10 cellular contexts compared by ENCODE assay signal in genomic region chr19:42313840-42314755, GRCh38. TPM values are rescaled to one million over a fixed set of nuclear protein-coding genes. Genes with fewer than 3 reads are reported as not detected.
DNase-seq lines count a peak whose midpoint lies in the region; ATAC-seq, FAIRE-seq and TF ChIP-seq lines count a peak whose summit lies in the region.
"Had no signal": no experiment of that assay in that cellular context is flagged by ENCODE, and none has a peak within 500 bp of the region (broad histone marks: within the 10 kb centered on the region; RNA-seq: fewer than 3 reads in every experiment).

No MANE protein-coding gene starts in this region.

- no TSS peak for BruUV-seq in K562 (replicated peaks; lab: Mats Ljungman, UMichigan)

- H3K36me3 ChIP-seq in BJ (ENCODE audit: control insufficient read depth, insufficient read depth, low read length): no peaks in the 10 kb centered on the region
- no peaks in the 10 kb centered on the region for H3K36me3 ChIP-seq in K562 (ENCODE audit: control insufficient read depth, insufficient read depth, low read length)
- H3K36me3 ChIP-seq: vagina had no signal

- no peaks in the 10 kb centered on the region for H4K20me1 ChIP-seq in K562 (replicated peaks; ENCODE audit: control insufficient read depth, insufficient read depth, low read length)

- POLR2A ChIA-PET in BJ (lab: Charles Lee) (no interaction called here), K562 (lab: Yijun Ruan, JAX) (interaction anchor here (0.6 to 1.0 kb wide), 3 partner anchors 11 to 338 kb away, joined by 3 to 4 read pairs (median 3); partner anchors contain the start of gene PAFAH1B3)

- TF ChIP-seq EP300 in K562 (IDR thresholded peaks at IDR 0.05; ENCODE audit: low read length): no peak

- H3K4me2 ChIP-seq in K562 (ENCODE audit: insufficient read depth, low read length): peak overlapping the region; percentile 72; the same call in 1 of the 2 replicates

- no peak for TF ChIP-seq POLR2A in K562 (conservative IDR thresholded peaks at IDR 0.05)

- H3K4me1 Mint-ChIP-seq in HFFc6 (ENCODE audit: low read depth) (peaks cover 15% of the 10 kb centered on the region), naive B cell (peaks cover 21 to 24% (median 23%) of the 10 kb centered on the region in 3 donors)

- 24% methylated on average over 23 of the region's 26 CpGs for WGBS in K562 (ENCODE audit: insufficient coverage, low coverage, missing lambda C conversion rate)

- H3K79me2 ChIP-seq in K562 (ENCODE audit: control insufficient read depth, insufficient read depth, low read length): no peaks in the 10 kb centered on the region

- peak overlapping the region; percentile 74 for H3K4me3 Mint-ChIP-seq in HFFc6
- H3K4me3 Mint-ChIP-seq in naive B cell: peak overlapping the region in 7 of 8 donors; percentile 5 to 84 (median 55)

- no peak for FAIRE-seq in K562 (lab: Jason Lieb, UNC)

- H3K27ac Mint-ChIP-seq in HFFc6 (no peak overlapping the region), naive B cell (no peak overlapping the region)

- H3K9me3 Mint-ChIP-seq in HFFc6 (no peaks in the 10 kb centered on the region), naive B cell (peaks cover 0 to 2% (median 0%) of the 10 kb centered on the region in 7 donors)

- intact Hi-C loops in K562 (cut with micrococcal nuclease): no loop called here

- no peak overlapping the region for H3K4me3 ChIP-seq in BJ (ENCODE audit: low read depth, low read length)
- peak overlapping the region; percentile 51; the same call in 1 of the 2 replicates for H3K4me3 ChIP-seq in K562

- TF ChIP-seq RAD21 in K562 (CRISPR knock-in tag; conservative IDR thresholded peaks at IDR 0.05 in 1 of 2, IDR thresholded peaks at IDR 0.05 in 1 of 2): no peak

- H3K4me1 ChIP-seq in K562 (replicated peaks in 1 of 2; ENCODE audit: control insufficient read depth in 2 of 2, insufficient read depth in 2 of 2, low read length in 2 of 2): peaks cover 15 to 53% of the 10 kb centered on the region in 2 experiments; a peak in 3 of 5 replicates

- H3K9ac ChIP-seq in K562 (ENCODE audit: insufficient read depth in 1 of 2, low read depth in 2 of 2, low read length in 2 of 2): peak overlapping the region in 1 of 2 experiments; percentile 88; a peak in 2 of 4 replicates

- no peaks in the 10 kb centered on the region for H3K9me3 ChIP-seq in K562 (replicated peaks; ENCODE audit: control insufficient read depth, insufficient read depth, low read depth, low read length)
- H3K9me3 ChIP-seq: vagina had no signal

- CTCF ChIA-PET in BJ (lab: Yijun Ruan, JAX) (interaction anchor here (0.5 to 1.5 kb wide), 6 partner anchors 8 to 212 kb away, joined by 3 to 5 read pairs (median 3); no protein-coding TSS in a partner anchor), K562 (lab: Yijun Ruan, JAX; ENCODE audit: low intra/inter-chr PET ratio) (interaction anchor here (0.9 kb wide), 1 partner anchor 11 kb away, joined by 4 read pairs; no protein-coding TSS in a partner anchor)

- H3K27me3 ChIP-seq in BJ (ENCODE audit: control insufficient read depth, insufficient read depth, low read length): peaks cover 7% of the 10 kb centered on the region
- no peaks in the 10 kb centered on the region for H3K27me3 ChIP-seq in K562 (ENCODE audit: control insufficient read depth in 2 of 2, insufficient read depth in 2 of 2, low read length in 2 of 2)
- H3K27me3 ChIP-seq: vagina had no signal

- H3K9me1 ChIP-seq in K562 (ENCODE audit: control insufficient read depth, insufficient read depth, low read length): no peaks in the 10 kb centered on the region

- no peak overlapping the region for H3K27ac ChIP-seq in K562 (ENCODE audit: extremely low read depth, low read depth, low read length)
- H3K27ac ChIP-seq: vagina had no signal

- peaks cover 32% of the 10 kb centered on the region for H3K27me3 Mint-ChIP-seq in HFFc6 (ENCODE audit: insufficient read depth)
- H3K27me3 Mint-ChIP-seq in naive B cell: peaks cover 29 to 62% (median 58%) of the 10 kb centered on the region in 3 donors

- ATAC-seq in K562: no peak
- no peak for ATAC-seq in naive B cell (ENCODE audit: low read depth in 2 of 2)
- ATAC-seq in HG03354 (IDR thresholded peaks at IDR 0.05; ENCODE audit: poor library complexity, severe bottlenecking, unreplicated experiment): no peak

- DNase-seq in BJ (ENCODE audit: low read depth) (no peak), HFFc6 (no peak), K562 (ENCODE audit: extremely low read depth in 1 of 4, low spot score in 3 of 4) (no peak), naive B cell (no peak), NCI-H187 (lab: John Stamatoyannopoulos, UW) (no peak), cortex of kidney (lab: John Stamatoyannopoulos, UW) (no peak), putamen (ENCODE audit: low spot score) (no peak)
- DNase-seq: DMS153 had no signal

- H3K36me3 Mint-ChIP-seq in HFFc6 (ENCODE audit: low read depth) (no peaks in the 10 kb centered on the region), naive B cell (no peaks in the 10 kb centered on the region)

- no peak overlapping the region for H2AFZ ChIP-seq in K562 (ENCODE audit: low read depth, low read length)

- in situ Hi-C loops in K562 (cut with MboI): no loop called here

- TF ChIP-seq CTCF in BJ (IDR thresholded peaks at IDR 0.05; ENCODE audit: insufficient read depth, low read depth, low read length): peak; percentile 35; the same call in 1 of the 2 replicates
- TF ChIP-seq CTCF in HFFc6 (IDR thresholded peaks at IDR 0.05): no peak
- TF ChIP-seq CTCF in K562 (IDR thresholded peaks at IDR 0.05 in 2 of 3, conservative IDR thresholded peaks at IDR 0.05 in 1 of 3; ENCODE audit: insufficient read depth in 2 of 3, low read depth in 1 of 3, low read length in 3 of 3): peak in 2 of 3 experiments; percentile 11 to 12; a peak in 3 of 6 replicates

RNA-seq across cellular contexts. Expression of gene TMEM145, which starts 1.0 kb away (rescaled TPM):
- polyA plus RNA-seq in BJ (2011; rRNA removed) (0.07 TPM in 1 of 2 replicates, not detected in the other), K562 (2011; rRNA removed) (1.3 and 1.8 TPM in 2 replicates), K562 (2014; fragmentation: Illumina TruSeq; extraction: Trizol) (1.8 and 2.0 TPM in 2 replicates), K562 (2014; fragmentation: Nextera tagmentation; extraction: Ambion mirVana) (not detected), K562 (2014; rRNA removed) (3.0 and 4.1 TPM in 2 replicates), naive B cell (ENCODE audit: low read depth in 6 of 6) (not detected)
- 0.81 and 0.98 TPM in 2 replicates for polyA minus RNA-seq in BJ (2011; rRNA and poly(A)+ RNA removed)
- total RNA-seq in HFFc6 (2021; fragmentation: NEBNext Ultra II Directional; extraction: Animal tissue kit (Norgen Biotek cat#: 25700)): under 1 TPM; 0.12 to 0.47 (median 0.34) TPM
- total RNA-seq in K562 (2011; cell fraction: chromatin; rRNA removed; ENCODE audit: low replicate concordance): 4.7 and 17.0 TPM in 2 replicates
- total RNA-seq in K562 (2011; cell fraction: nucleolus; rRNA removed): 7.8 and 16.2 TPM in 2 replicates
- 4.7 and 8.2 TPM in 2 replicates for total RNA-seq in K562 (2011; cell fraction: nucleoplasm; rRNA removed)
- total RNA-seq in K562 (2014; rRNA removed) (0.61 TPM in 1 of 2 replicates, not detected in the other), K562 (2014; rRNA removed; fragmentation: Illumina TruSeq; extraction: Trizol) (0.80 and 0.83 TPM in 2 replicates), K562 (2015; rRNA removed; fragmentation: Illumina TruSeq; extraction: Trizol) (0.75 and 0.94 TPM in 2 replicates), K562 (2021) (2.8 and 5.5 TPM in 2 replicates)
- polyA plus RNA-seq in K562 (2011; cell fraction: cytosol; rRNA removed): 0.54 and 0.77 TPM in 2 replicates
- 16.6 and 17.9 TPM in 2 replicates for polyA plus RNA-seq in K562 (2011; cell fraction: nucleus; rRNA removed)
- 0.91 and 2.6 TPM in 2 replicates for polyA plus RNA-seq in K562 (2012)
- 1.9 and 2.4 TPM in 2 replicates for polyA minus RNA-seq in K562 (2011; rRNA and poly(A)+ RNA removed)
- 4.5 TPM in 1 of 2 replicates, not detected in the other for polyA minus RNA-seq in K562 (2011; cell fraction: cytosol; rRNA and poly(A)+ RNA removed)
- 6.6 and 11.7 TPM in 2 replicates for polyA minus RNA-seq in K562 (2011; cell fraction: nucleus; rRNA and poly(A)+ RNA removed)
- total RNA-seq: vagina had no signal

RNA-seq across cellular contexts. Expression of gene MEGF8, which starts 11.3 kb away (rescaled TPM):
- polyA plus RNA-seq in BJ (2011; rRNA removed): 6.8 and 9.6 TPM in 2 replicates
- 7.3 and 7.9 TPM in 2 replicates for polyA minus RNA-seq in BJ (2011; rRNA and poly(A)+ RNA removed)
- total RNA-seq in HFFc6 (2021; fragmentation: NEBNext Ultra II Directional; extraction: Animal tissue kit (Norgen Biotek cat#: 25700)): 10 to 100 TPM; 17.7 to 23.6 (median 18.8) TPM
- total RNA-seq in K562 (2011; cell fraction: chromatin; rRNA removed; ENCODE audit: low replicate concordance): 10.5 and 30.6 TPM in 2 replicates
- 29.2 and 30.2 TPM in 2 replicates for total RNA-seq in K562 (2011; cell fraction: nucleolus; rRNA removed)
- total RNA-seq in K562 (2011; cell fraction: nucleoplasm; rRNA removed): 14.0 and 15.8 TPM in 2 replicates
- 3.8 and 4.5 TPM in 2 replicates for total RNA-seq in K562 (2014; rRNA removed)
- total RNA-seq in K562 (2014; rRNA removed; fragmentation: Illumina TruSeq; extraction: Trizol): 1.5 and 1.8 TPM in 2 replicates
- 3.0 and 3.4 TPM in 2 replicates for total RNA-seq in K562 (2015; rRNA removed; fragmentation: Illumina TruSeq; extraction: Trizol)
- total RNA-seq in K562 (2021): 10.0 and 13.1 TPM in 2 replicates
- 1.9 and 2.1 TPM in 2 replicates for polyA plus RNA-seq in K562 (2011; rRNA removed)
- 1.8 and 3.8 TPM in 2 replicates for polyA plus RNA-seq in K562 (2011; cell fraction: cytosol; rRNA removed)
- polyA plus RNA-seq in K562 (2011; cell fraction: nucleus; rRNA removed): 5.9 and 11.6 TPM in 2 replicates
- 6.5 and 11.3 TPM in 2 replicates for polyA plus RNA-seq in K562 (2012)
- 3.9 and 4.6 TPM in 2 replicates for polyA plus RNA-seq in K562 (2014; fragmentation: Illumina TruSeq; extraction: Trizol)
- polyA plus RNA-seq in K562 (2014; fragmentation: Nextera tagmentation; extraction: Ambion mirVana): under 1 TPM; 0.28 to 0.34 TPM
- 4.5 and 4.7 TPM in 2 replicates for polyA plus RNA-seq in K562 (2014; rRNA removed)
- 2.1 and 2.6 TPM in 2 replicates for polyA minus RNA-seq in K562 (2011; rRNA and poly(A)+ RNA removed)
- 8.0 and 10.0 TPM in 2 replicates for polyA minus RNA-seq in K562 (2011; cell fraction: cytosol; rRNA and poly(A)+ RNA removed)
- 7.9 and 8.1 TPM in 2 replicates for polyA minus RNA-seq in K562 (2011; cell fraction: nucleus; rRNA and poly(A)+ RNA removed)
- polyA plus RNA-seq in naive B cell (ENCODE audit: low read depth in 6 of 6): 1 to 10 TPM in 1 of 6 donors, under 1 TPM in 4, not detected in 1; 0.34 to 1.5 (median 0.45) TPM

RNA-seq across cellular contexts. Expression of gene PAFAH1B3, which starts 11.7 kb away (rescaled TPM):
- polyA plus RNA-seq in BJ (2011; rRNA removed): 24.7 and 35.7 TPM in 2 replicates
- polyA minus RNA-seq in BJ (2011; rRNA and poly(A)+ RNA removed): 40.2 and 58.4 TPM in 2 replicates
- 10 to 100 TPM; 32.3 to 43.5 (median 40.7) TPM for total RNA-seq in HFFc6 (2021; fragmentation: NEBNext Ultra II Directional; extraction: Animal tissue kit (Norgen Biotek cat#: 25700))
- 3.9 and 24.8 TPM in 2 replicates for total RNA-seq in K562 (2011; cell fraction: chromatin; rRNA removed; ENCODE audit: low replicate concordance)
- 45.0 and 47.0 TPM in 2 replicates for total RNA-seq in K562 (2011; cell fraction: nucleolus; rRNA removed)
- total RNA-seq in K562 (2011; cell fraction: nucleoplasm; rRNA removed): 16.6 and 17.6 TPM in 2 replicates
- 114 and 146 TPM in 2 replicates for total RNA-seq in K562 (2014; rRNA removed)
- total RNA-seq in K562 (2014; rRNA removed; fragmentation: Illumina TruSeq; extraction: Trizol): 28.7 and 48.0 TPM in 2 replicates
- total RNA-seq in K562 (2015; rRNA removed; fragmentation: Illumina TruSeq; extraction: Trizol): 78.9 and 81.0 TPM in 2 replicates
- total RNA-seq in K562 (2021): 130 and 138 TPM in 2 replicates
- polyA plus RNA-seq in K562 (2011; rRNA removed): 27.5 and 40.8 TPM in 2 replicates
- 71.5 and 165 TPM in 2 replicates for polyA plus RNA-seq in K562 (2011; cell fraction: cytosol; rRNA removed)
- polyA plus RNA-seq in K562 (2011; cell fraction: nucleus; rRNA removed): 47.4 and 73.9 TPM in 2 replicates
- polyA plus RNA-seq in K562 (2012): 83.4 and 102 TPM in 2 replicates
- 96.7 and 113 TPM in 2 replicates for polyA plus RNA-seq in K562 (2014; fragmentation: Illumina TruSeq; extraction: Trizol)
- polyA plus RNA-seq in K562 (2014; fragmentation: Nextera tagmentation; extraction: Ambion mirVana): 10 to 100 TPM; 10.5 to 23.5 TPM
- polyA plus RNA-seq in K562 (2014; rRNA removed): 79.6 and 80.6 TPM in 2 replicates
- polyA minus RNA-seq in K562 (2011; rRNA and poly(A)+ RNA removed): 20.7 and 34.8 TPM in 2 replicates
- polyA minus RNA-seq in K562 (2011; cell fraction: cytosol; rRNA and poly(A)+ RNA removed): 70.3 and 71.1 TPM in 2 replicates
- polyA minus RNA-seq in K562 (2011; cell fraction: nucleus; rRNA and poly(A)+ RNA removed): 16.8 and 18.9 TPM in 2 replicates
- 10 to 100 TPM; 12.3 to 25.9 (median 24.4) TPM for polyA plus RNA-seq in naive B cell (ENCODE audit: low read depth in 6 of 6)

RNA-seq across cellular contexts. Expression of gene PRR19, which starts 12.2 kb away (rescaled TPM):
- 0.43 and 0.93 TPM in 2 replicates for polyA plus RNA-seq in BJ (2011; rRNA removed)
- polyA minus RNA-seq in BJ (2011; rRNA and poly(A)+ RNA removed): 0.26 and 0.66 TPM in 2 replicates
- 1 to 10 TPM in 1 of 6 experiments, under 1 TPM in 5; 0.67 to 2.0 (median 0.86) TPM for total RNA-seq in HFFc6 (2021; fragmentation: NEBNext Ultra II Directional; extraction: Animal tissue kit (Norgen Biotek cat#: 25700))
- total RNA-seq in K562 (2011; cell fraction: chromatin; rRNA removed; ENCODE audit: low replicate concordance): 0.30 and 0.67 TPM in 2 replicates
- 0.39 and 0.83 TPM in 2 replicates for total RNA-seq in K562 (2011; cell fraction: nucleolus; rRNA removed)
- total RNA-seq in K562 (2011; cell fraction: nucleoplasm; rRNA removed): 0.76 and 0.81 TPM in 2 replicates
- 0.54 and 1.1 TPM in 2 replicates for total RNA-seq in K562 (2014; rRNA removed)
- total RNA-seq in K562 (2014; rRNA removed; fragmentation: Illumina TruSeq; extraction: Trizol): 0.11 and 0.32 TPM in 2 replicates
- total RNA-seq in K562 (2015; rRNA removed; fragmentation: Illumina TruSeq; extraction: Trizol): 0.94 and 1.1 TPM in 2 replicates
- 1.6 and 1.8 TPM in 2 replicates for total RNA-seq in K562 (2021)
- polyA plus RNA-seq in K562 (2011; rRNA removed): 0.24 and 0.34 TPM in 2 replicates
- 0.41 and 2.0 TPM in 2 replicates for polyA plus RNA-seq in K562 (2011; cell fraction: cytosol; rRNA removed)
- polyA plus RNA-seq in K562 (2011; cell fraction: nucleus; rRNA removed): 0.21 and 0.77 TPM in 2 replicates
- 1.4 and 1.7 TPM in 2 replicates for polyA plus RNA-seq in K562 (2012)
- polyA plus RNA-seq in K562 (2014; fragmentation: Illumina TruSeq; extraction: Trizol): 1.0 and 1.9 TPM in 2 replicates
- polyA plus RNA-seq in K562 (2014; fragmentation: Nextera tagmentation; extraction: Ambion mirVana): under 1 TPM; 0.10 to 0.18 TPM
- 0.73 and 1.6 TPM in 2 replicates for polyA plus RNA-seq in K562 (2014; rRNA removed)
- 0.15 and 0.32 TPM in 2 replicates for polyA minus RNA-seq in K562 (2011; rRNA and poly(A)+ RNA removed)
- polyA minus RNA-seq in K562 (2011; cell fraction: cytosol; rRNA and poly(A)+ RNA removed): 1.2 TPM in 1 of 2 replicates, not detected in the other
- polyA minus RNA-seq in K562 (2011; cell fraction: nucleus; rRNA and poly(A)+ RNA removed): 0.40 TPM in 1 of 2 replicates, not detected in the other
- under 1 TPM in 3 of 6 donors, not detected in 3; 0.25 to 0.51 (median 0.34) TPM for polyA plus RNA-seq in naive B cell (ENCODE audit: low read depth in 6 of 6)
- total RNA-seq: vagina had no signal

RNA-seq across cellular contexts. Expression of gene CIC, which starts 45.0 kb away (rescaled TPM):
- 3.5 and 7.0 TPM in 2 replicates for polyA plus RNA-seq in BJ (2011; rRNA removed)
- polyA minus RNA-seq in BJ (2011; rRNA and poly(A)+ RNA removed): 5.2 and 7.9 TPM in 2 replicates
- total RNA-seq in HFFc6 (2021; fragmentation: NEBNext Ultra II Directional; extraction: Animal tissue kit (Norgen Biotek cat#: 25700)): 10 to 100 TPM; 67.6 to 75.4 (median 73.7) TPM
- 24.1 and 86.8 TPM in 2 replicates for total RNA-seq in K562 (2011; cell fraction: chromatin; rRNA removed; ENCODE audit: low replicate concordance)
- total RNA-seq in K562 (2011; cell fraction: nucleolus; rRNA removed): 64.6 and 65.9 TPM in 2 replicates
- total RNA-seq in K562 (2011; cell fraction: nucleoplasm; rRNA removed): 39.3 and 41.3 TPM in 2 replicates
- 13.6 and 13.7 TPM in 2 replicates for total RNA-seq in K562 (2014; rRNA removed)
- 1.5 and 2.2 TPM in 2 replicates for total RNA-seq in K562 (2014; rRNA removed; fragmentation: Illumina TruSeq; extraction: Trizol)
- 8.6 and 8.7 TPM in 2 replicates for total RNA-seq in K562 (2015; rRNA removed; fragmentation: Illumina TruSeq; extraction: Trizol)
- 37.6 and 44.7 TPM in 2 replicates for total RNA-seq in K562 (2021)
- polyA plus RNA-seq in K562 (2011; rRNA removed): 3.0 and 5.8 TPM in 2 replicates
- polyA plus RNA-seq in K562 (2011; cell fraction: cytosol; rRNA removed): 4.3 and 10.0 TPM in 2 replicates
- 37.3 and 64.7 TPM in 2 replicates for polyA plus RNA-seq in K562 (2011; cell fraction: nucleus; rRNA removed)
- 24.4 and 27.9 TPM in 2 replicates for polyA plus RNA-seq in K562 (2012)
- polyA plus RNA-seq in K562 (2014; fragmentation: Illumina TruSeq; extraction: Trizol): 12.0 and 21.5 TPM in 2 replicates
- under 1 TPM; 0.07 to 0.13 TPM for polyA plus RNA-seq in K562 (2014; fragmentation: Nextera tagmentation; extraction: Ambion mirVana)
- 18.9 and 19.9 TPM in 2 replicates for polyA plus RNA-seq in K562 (2014; rRNA removed)
- 1.8 and 2.4 TPM in 2 replicates for polyA minus RNA-seq in K562 (2011; rRNA and poly(A)+ RNA removed)
- 12.8 and 21.3 TPM in 2 replicates for polyA minus RNA-seq in K562 (2011; cell fraction: cytosol; rRNA and poly(A)+ RNA removed)
- 14.4 and 16.6 TPM in 2 replicates for polyA minus RNA-seq in K562 (2011; cell fraction: nucleus; rRNA and poly(A)+ RNA removed)
- polyA plus RNA-seq in naive B cell (ENCODE audit: low read depth in 6 of 6): 1 to 10 TPM in 5 of 6 donors, under 1 TPM in 1; 0.05 to 5.3 (median 2.1) TPM
